Comparison of ENCODE assay signal across 22 cellular contexts in genomic region chr5:116475232-116475828, GRCh38.
DNase-seq lines count a peak whose midpoint lies in the region; ATAC-seq and TF ChIP-seq lines count a peak whose summit lies in the region.
"Had no signal": no experiment of that assay in that cellular context is flagged by ENCODE, and none has a peak within 500 bp of the region (broad histone marks: within the 10 kb centered on the region; RNA-seq: fewer than 3 reads in every experiment).

No MANE protein-coding gene starts in this region.

- no peak for DNase-seq in stimulated activated naive CD4-positive, alpha-beta T cell treated with Interleukin-2 at 50 U/mL for 16 hours (lab: John Stamatoyannopoulos, UW)
- no peak for DNase-seq in activated naive CD4-positive, alpha-beta T cell treated with anti-CD3 and anti-CD28 coated beads, Interleukin-2, amount 50 U/mL, for 72 hours (ENCODE audit: low spot score in 2 of 2)
- no peak for DNase-seq in SK-N-DZ (ENCODE audit: low spot score)
- DNase-seq: activated CD4-positive, CD25-positive, alpha-beta regulatory T cell; activated CD8-positive, alpha-beta T cell treated with anti-CD3 and anti-CD28 coated beads, Interleukin-2, amount 10 ng/mL, durations not matched to agents 7 days and 5 days; activated naive CD8-positive, alpha-beta T cell treated with anti-CD3 and anti-CD28 coated beads for 36 hours; activated T-cell treated with anti-CD3 and anti-CD28 coated beads, Interleukin-2, amount 50 U/mL, for 4 hours; body of pancreas; CD4-positive, alpha-beta memory T cell; DND-41; Kasumi-1; mesenchymal stem cell; naive thymus-derived CD4-positive, alpha-beta T cell; NCI-H1105 treated with DMSO at 0.1 percent for 48 hours; NCI-H524 treated with DMSO at 0.1 percent for 48 hours had no signal

- TF ChIP-seq CTCF in brain (conservative IDR thresholded peaks at IDR 0.05) = no peak

- H3K27ac Mint-ChIP-seq in brain = peak overlapping the region in 3 of 5 experiments; percentile 13 to 86 (median 21)
- H3K27ac Mint-ChIP-seq in activated naive CD4-positive, alpha-beta T cell treated with anti-CD3 and anti-CD28 coated beads, Interleukin-2, amount 50 U/mL, for 72 hours = no peak overlapping the region
- H3K27ac Mint-ChIP-seq: activated CD8-positive, alpha-beta T cell treated with anti-CD3 and anti-CD28 coated beads, Interleukin-2, amount 10 ng/mL, durations not matched to agents 7 days and 5 days; activated naive CD8-positive, alpha-beta T cell treated with anti-CD3 and anti-CD28 coated beads for 36 hours; CD4-positive, alpha-beta memory T cell; naive thymus-derived CD4-positive, alpha-beta T cell; progenitor cell of endocrine pancreas; T-helper 2 cell treated with Interferon-gamma antibody and Interleukin-4, amounts not matched to agents 5 μg/mL and 100 μg/mL, for 36 hours had no signal

- no peak for TF ChIP-seq POLR2A in GM18505 (IDR thresholded peaks at IDR 0.05; ENCODE audit: borderline replicate concordance, extremely low read depth, insufficient read depth, insufficient read length)

- H3K9me3 Mint-ChIP-seq in brain = peaks cover 4 to 16% (median 12%) of the 10 kb centered on the region in 5 experiments
- peaks cover 13 to 21% of the 10 kb centered on the region in 2 donors for H3K9me3 Mint-ChIP-seq in activated naive CD4-positive, alpha-beta T cell treated with anti-CD3 and anti-CD28 coated beads, Interleukin-2, amount 50 U/mL, for 72 hours

- no peaks in the 10 kb centered on the region for H3K27me3 Mint-ChIP-seq in brain
- H3K27me3 Mint-ChIP-seq: activated naive CD8-positive, alpha-beta T cell treated with anti-CD3 and anti-CD28 coated beads for 36 hours; CD4-positive, alpha-beta memory T cell; progenitor cell of endocrine pancreas had no signal

- peak; percentile 97 for ATAC-seq in GM18505 (IDR thresholded peaks at IDR 0.05; ENCODE audit: unreplicated experiment)
- ATAC-seq in GM21423 (IDR thresholded peaks at IDR 0.05; ENCODE audit: unreplicated experiment) = peak; percentile 72
- ATAC-seq in HG03095 (IDR thresholded peaks at IDR 0.05; ENCODE audit: unreplicated experiment) = peak; percentile 72
- no peak for ATAC-seq in activated naive CD4-positive, alpha-beta T cell treated with anti-CD3 and anti-CD28 coated beads, Interleukin-2, amount 50 U/mL, for 72 hours
- no peak for ATAC-seq in HG02973 (IDR thresholded peaks at IDR 0.05; ENCODE audit: unreplicated experiment)
- ATAC-seq: activated CD8-positive, alpha-beta T cell treated with anti-CD3 and anti-CD28 coated beads, Interleukin-2, amount 10 ng/mL, durations not matched to agents 7 days and 5 days; activated T-cell treated with anti-CD3 and anti-CD28 coated beads, Interleukin-2, amount 50 U/mL, for 4 hours; body of pancreas; naive thymus-derived CD4-positive, alpha-beta T cell had no signal

- peaks cover 15% of the 10 kb centered on the region for H3K4me1 Mint-ChIP-seq in brain
- H3K4me1 Mint-ChIP-seq: activated naive CD8-positive, alpha-beta T cell treated with anti-CD3 and anti-CD28 coated beads for 36 hours; CD4-positive, alpha-beta memory T cell; naive thymus-derived CD4-positive, alpha-beta T cell had no signal

- no peak overlapping the region for H3K4me3 Mint-ChIP-seq in brain
- H3K4me3 Mint-ChIP-seq: activated CD8-positive, alpha-beta T cell treated with anti-CD3 and anti-CD28 coated beads, Interleukin-2, amount 10 ng/mL, durations not matched to agents 7 days and 5 days; activated naive CD8-positive, alpha-beta T cell treated with anti-CD3 and anti-CD28 coated beads for 36 hours; activated T-cell treated with anti-CD3 and anti-CD28 coated beads, Interleukin-2, amount 50 U/mL, for 4 hours; CD4-positive, alpha-beta memory T cell; naive thymus-derived CD4-positive, alpha-beta T cell; T-helper 2 cell treated with Interferon-gamma antibody and Interleukin-4, amounts not matched to agents 5 μg/mL and 100 μg/mL, for 36 hours had no signal

- H3K36me3 Mint-ChIP-seq in brain = peaks cover 97% of the 10 kb centered on the region
- peaks cover 25 to 49% of the 10 kb centered on the region in 2 donors for H3K36me3 Mint-ChIP-seq in activated naive CD4-positive, alpha-beta T cell treated with anti-CD3 and anti-CD28 coated beads, Interleukin-2, amount 50 U/mL, for 72 hours

Comparison
In these comparisons a context has a peak if more than half of its experiments do, and no peak if none do; other contexts are left out.
1. ATAC-seq: peak in GM18505 (single experiment), GM21423 (single experiment) and HG03095 (single experiment); none in activated naive CD4-positive, alpha-beta T cell treated with anti-CD3 and anti-CD28 coated beads, Interleukin-2, amount 50 U/mL, for 72 hours (0 of 2) and HG02973 (single experiment).
2. H3K27ac Mint-ChIP-seq: peak in brain (3 of 5); none in activated naive CD4-positive, alpha-beta T cell treated with anti-CD3 and anti-CD28 coated beads, Interleukin-2, amount 50 U/mL, for 72 hours (0 of 2).